Comparison of ENCODE assay signal across 10 cellular contexts in genomic region chr17:45299311-45299710, GRCh38. TPM values are rescaled to one million over a fixed set of nuclear protein-coding genes. Genes with fewer than 3 reads are reported as not detected.
DNase-seq lines count a peak whose midpoint lies in the region; ATAC-seq and TF ChIP-seq lines count a peak whose summit lies in the region.
"Had no signal": no experiment of that assay in that cellular context is flagged by ENCODE, and none has a peak within 500 bp of the region (broad histone marks: within the 10 kb centered on the region; RNA-seq: fewer than 3 reads in every experiment).

No MANE protein-coding gene starts in this region.

- H3K4me3 ChIP-seq in transverse colon (no peak overlapping the region), mucosa of descending colon (no peak overlapping the region)

- no peak for DNase-seq in activated naive CD4-positive, alpha-beta T cell treated with anti-CD3 and anti-CD28 coated beads, Interleukin-2, amount 10 ng/mL, durations not matched to agents 7 days and 5 days
- no peak for DNase-seq in activated naive CD4-positive, alpha-beta T cell treated with anti-CD3 and anti-CD28 coated beads for 36 hours
- no peak for DNase-seq in activated CD8-positive, alpha-beta T cell treated with anti-CD3 and anti-CD28 coated beads for 36 hours
- peak; percentile 63 for DNase-seq in left kidney (ENCODE audit: low read depth, low spot score)
- no peak for DNase-seq in transverse colon
- DNase-seq in activated T-cell treated with anti-CD3 and anti-CD28 coated beads for 4 hours: no peak
- DNase-seq in mucosa of descending colon: no peak
- no peak for DNase-seq in NCI-H774 (lab: John Stamatoyannopoulos, UW)
- DNase-seq: activated CD4-positive, alpha-beta T cell treated with anti-CD3 and anti-CD28 coated beads, Interleukin-2, amount 50 U/mL, for 4 hours; NCI-H2081 treated with DMSO at 0.1 percent for 48 hours had no signal

- H3K4me1 ChIP-seq in transverse colon (peaks cover 64 to 93% (median 73%) of the 10 kb centered on the region in 4 donors), mucosa of descending colon (ENCODE audit: low read depth) (peaks cover 53% of the 10 kb centered on the region)

- TF ChIP-seq POLR2A in transverse colon (IDR thresholded peaks at IDR 0.05): no peak

- POLR2A ChIA-PET in activated CD8-positive, alpha-beta T cell treated with anti-CD3 and anti-CD28 coated beads for 36 hours (lab: Charles Lee): interaction anchor here (0.8 to 11.5 kb wide), 4 partner anchors 15 to 93 kb away, joined by 3 to 151 read pairs (median 4); partner anchors contain the start of gene MAP3K14

- H3K4me1 Mint-ChIP-seq in activated naive CD4-positive, alpha-beta T cell treated with anti-CD3 and anti-CD28 coated beads, Interleukin-2, amount 10 ng/mL, durations not matched to agents 7 days and 5 days: peaks cover 83% of the 10 kb centered on the region
- peaks cover 80% of the 10 kb centered on the region for H3K4me1 Mint-ChIP-seq in activated naive CD4-positive, alpha-beta T cell treated with anti-CD3 and anti-CD28 coated beads for 36 hours (ENCODE audit: low read depth)
- H3K4me1 Mint-ChIP-seq in activated CD8-positive, alpha-beta T cell treated with anti-CD3 and anti-CD28 coated beads for 36 hours (ENCODE audit: low read depth): peaks cover 80% of the 10 kb centered on the region

- no peaks in the 10 kb centered on the region for H3K27me3 ChIP-seq in transverse colon

- intact Hi-C loops in activated naive CD4-positive, alpha-beta T cell treated with anti-CD3 and anti-CD28 coated beads for 36 hours (cut with micrococcal nuclease): no loop called here
- intact Hi-C loops in activated CD8-positive, alpha-beta T cell treated with anti-CD3 and anti-CD28 coated beads for 36 hours (cut with micrococcal nuclease): no loop called here
- intact Hi-C loops in transverse colon (cut with DNase I; ENCODE audit: low total_unique reads) (loop anchor here (10.0 kb wide), 1 partner anchor 485 kb away; no protein-coding TSS in a partner anchor), mucosa of descending colon (cut with DNase I, micrococcal nuclease) (no loop called here)

- CTCF ChIA-PET in activated naive CD4-positive, alpha-beta T cell treated with anti-CD3 and anti-CD28 coated beads, Interleukin-2, amount 10 ng/mL, durations not matched to agents 7 days and 5 days (lab: Charles Lee): interaction anchor here (0.9 to 4.0 kb wide), 3 partner anchors 18 to 86 kb away, joined by 3 to 19 read pairs (median 4); partner anchors contain the start of gene MAP3K14
- CTCF ChIA-PET in activated naive CD4-positive, alpha-beta T cell treated with anti-CD3 and anti-CD28 coated beads for 36 hours (lab: Charles Lee): interaction anchor here (0.6 to 0.7 kb wide), 3 partner anchors 63 to 84 kb away, joined by 3 read pairs; no protein-coding TSS in a partner anchor
- CTCF ChIA-PET in activated CD8-positive, alpha-beta T cell treated with anti-CD3 and anti-CD28 coated beads for 36 hours (lab: Charles Lee): interaction anchor here (0.8 to 3.0 kb wide), 5 partner anchors 12 to 86 kb away, joined by 3 to 16 read pairs (median 4); no protein-coding TSS in a partner anchor

- in situ Hi-C loops in transverse colon (cut with MboI; ENCODE audit: low pct_ligation_motif_present in 1 of 4, low pct_unique_long_range_greater_than_20kb in 1 of 4, low sequenced_read_pairs in 3 of 4): no loop called here

- no peaks in the 10 kb centered on the region for H3K9me3 Mint-ChIP-seq in activated naive CD4-positive, alpha-beta T cell treated with anti-CD3 and anti-CD28 coated beads, Interleukin-2, amount 10 ng/mL, durations not matched to agents 7 days and 5 days
- H3K9me3 Mint-ChIP-seq in activated naive CD4-positive, alpha-beta T cell treated with anti-CD3 and anti-CD28 coated beads for 36 hours: no peaks in the 10 kb centered on the region
- H3K9me3 Mint-ChIP-seq in activated CD8-positive, alpha-beta T cell treated with anti-CD3 and anti-CD28 coated beads for 36 hours: peaks cover 4% of the 10 kb centered on the region

- H3K27ac ChIP-seq in transverse colon: peak overlapping the region; percentile 85 to 89 (median 86)

- 62 to 71% methylated on average over 1 to 2 of the region's 2 CpGs for WGBS in transverse colon (ENCODE audit: low coverage in 1 of 2), 2 donors

- TF ChIP-seq EP300 in transverse colon (IDR thresholded peaks at IDR 0.05; ENCODE audit: low read depth): no peak

- H3K27ac Mint-ChIP-seq in activated naive CD4-positive, alpha-beta T cell treated with anti-CD3 and anti-CD28 coated beads, Interleukin-2, amount 10 ng/mL, durations not matched to agents 7 days and 5 days: peak overlapping the region; percentile 11
- no peak overlapping the region for H3K27ac Mint-ChIP-seq in activated naive CD4-positive, alpha-beta T cell treated with anti-CD3 and anti-CD28 coated beads for 36 hours
- H3K27ac Mint-ChIP-seq in activated CD8-positive, alpha-beta T cell treated with anti-CD3 and anti-CD28 coated beads for 36 hours: peak overlapping the region; percentile 56

- no peaks in the 10 kb centered on the region for H3K36me3 ChIP-seq in transverse colon
- H3K36me3 ChIP-seq in mucosa of descending colon (ENCODE audit: low read depth): no peaks in the 10 kb centered on the region

- H3K4me3 Mint-ChIP-seq in activated naive CD4-positive, alpha-beta T cell treated with anti-CD3 and anti-CD28 coated beads, Interleukin-2, amount 10 ng/mL, durations not matched to agents 7 days and 5 days: no peak overlapping the region
- no peak overlapping the region for H3K4me3 Mint-ChIP-seq in activated naive CD4-positive, alpha-beta T cell treated with anti-CD3 and anti-CD28 coated beads for 36 hours
- H3K4me3 Mint-ChIP-seq in activated CD8-positive, alpha-beta T cell treated with anti-CD3 and anti-CD28 coated beads for 36 hours: no peak overlapping the region

- no peak for TF ChIP-seq CTCF in activated CD8-positive, alpha-beta T cell treated with anti-CD3 and anti-CD28 coated beads for 36 hours (IDR thresholded peaks at IDR 0.05)
- TF ChIP-seq CTCF in transverse colon (IDR thresholded peaks at IDR 0.05) (no peak), mucosa of descending colon (IDR thresholded peaks at IDR 0.05) (no peak)

- H3K36me3 Mint-ChIP-seq in activated naive CD4-positive, alpha-beta T cell treated with anti-CD3 and anti-CD28 coated beads, Interleukin-2, amount 10 ng/mL, durations not matched to agents 7 days and 5 days: peaks cover 26% of the 10 kb centered on the region
- peaks cover 23% of the 10 kb centered on the region for H3K36me3 Mint-ChIP-seq in activated naive CD4-positive, alpha-beta T cell treated with anti-CD3 and anti-CD28 coated beads for 36 hours (ENCODE audit: low read depth)
- H3K36me3 Mint-ChIP-seq in activated CD8-positive, alpha-beta T cell treated with anti-CD3 and anti-CD28 coated beads for 36 hours (ENCODE audit: low read depth): peaks cover 58% of the 10 kb centered on the region

- H3K27me3 Mint-ChIP-seq in activated naive CD4-positive, alpha-beta T cell treated with anti-CD3 and anti-CD28 coated beads, Interleukin-2, amount 10 ng/mL, durations not matched to agents 7 days and 5 days: no peaks in the 10 kb centered on the region
- no peaks in the 10 kb centered on the region for H3K27me3 Mint-ChIP-seq in activated naive CD4-positive, alpha-beta T cell treated with anti-CD3 and anti-CD28 coated beads for 36 hours (ENCODE audit: low read depth)
- H3K27me3 Mint-ChIP-seq in activated CD8-positive, alpha-beta T cell treated with anti-CD3 and anti-CD28 coated beads for 36 hours: no peaks in the 10 kb centered on the region

- H3K9me3 ChIP-seq in transverse colon (no peaks in the 10 kb centered on the region), mucosa of descending colon (no peaks in the 10 kb centered on the region)

- ATAC-seq in activated CD8-positive, alpha-beta T cell treated with anti-CD3 and anti-CD28 coated beads for 36 hours: no peak
- no peak for ATAC-seq in mucosa of descending colon

RNA-seq across cellular contexts. Expression of gene MAP3K14, which starts 17.5 kb away (rescaled TPM):
- total RNA-seq in activated naive CD4-positive, alpha-beta T cell treated with anti-CD3 and anti-CD28 coated beads for 36 hours: 10 to 100 TPM; 45.5 to 52.0 TPM
- total RNA-seq in activated CD8-positive, alpha-beta T cell treated with anti-CD3 and anti-CD28 coated beads for 36 hours: 10 to 100 TPM; 31.6 to 31.9 TPM
- total RNA-seq in transverse colon (10 to 100 TPM; 13.0 to 33.7 (median 18.7) TPM), mucosa of descending colon (10 to 100 TPM; 16.6 to 27.9 (median 18.0) TPM)

RNA-seq across cellular contexts. Expression of gene SPATA32, which starts 37.4 kb away (rescaled TPM):
- under 1 TPM in 1 of 2 experiments, not detected in 1; 0.12 TPM for total RNA-seq in activated naive CD4-positive, alpha-beta T cell treated with anti-CD3 and anti-CD28 coated beads for 36 hours
- under 1 TPM; 0.27 to 0.63 TPM for total RNA-seq in activated CD8-positive, alpha-beta T cell treated with anti-CD3 and anti-CD28 coated beads for 36 hours
- total RNA-seq in transverse colon (under 1 TPM in 1 of 4 donors, not detected in 3; 0.48 TPM), mucosa of descending colon (under 1 TPM in 2 of 3 donors, not detected in 1; 0.19 to 0.22 TPM)
